ENCODE assay signal across 1 cellular context in genomic region chr19:3762501-3763459, GRCh38.
TF ChIP-seq lines count a peak whose summit lies in the region.

Gene MRPL54, plus strand, starts transcription at chr19:3762682. Its CDS starts 19 bp downstream, at chr19:3762701.

TF ChIP-seq in K562, 482 proteins besides CTCF, POLR2A, EP300 and RAD21 (continued from another document and continues in another):
- TF ChIP-seq, protein P1, sequence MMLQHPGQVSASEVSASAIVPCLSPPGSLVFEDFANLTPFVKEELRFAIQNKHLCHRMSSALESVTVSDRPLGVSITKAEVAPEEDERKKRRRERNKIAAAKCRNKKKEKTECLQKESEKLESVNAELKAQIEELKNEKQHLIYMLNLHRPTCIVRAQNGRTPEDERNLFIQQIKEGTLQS (IDR thresholded peaks at IDR 0.05): peak; percentile 75
- TF ChIP-seq, protein P1 (CRISPR knock-in tag; conservative IDR thresholded peaks at IDR 0.05): no peak
- TF ChIP-seq TSHZ1 (CRISPR knock-in tag; IDR thresholded peaks at IDR 0.05): no peak
- no peak for TF ChIP-seq ZNF282 (CRISPR knock-in tag; IDR thresholded peaks at IDR 0.05)
- peak; percentile 64 for TF ChIP-seq NEUROD1 (IDR thresholded peaks at IDR 0.05; ENCODE audit: borderline replicate concordance, low read depth, low read length, partially characterized antibody)
- TF ChIP-seq, protein P2, sequence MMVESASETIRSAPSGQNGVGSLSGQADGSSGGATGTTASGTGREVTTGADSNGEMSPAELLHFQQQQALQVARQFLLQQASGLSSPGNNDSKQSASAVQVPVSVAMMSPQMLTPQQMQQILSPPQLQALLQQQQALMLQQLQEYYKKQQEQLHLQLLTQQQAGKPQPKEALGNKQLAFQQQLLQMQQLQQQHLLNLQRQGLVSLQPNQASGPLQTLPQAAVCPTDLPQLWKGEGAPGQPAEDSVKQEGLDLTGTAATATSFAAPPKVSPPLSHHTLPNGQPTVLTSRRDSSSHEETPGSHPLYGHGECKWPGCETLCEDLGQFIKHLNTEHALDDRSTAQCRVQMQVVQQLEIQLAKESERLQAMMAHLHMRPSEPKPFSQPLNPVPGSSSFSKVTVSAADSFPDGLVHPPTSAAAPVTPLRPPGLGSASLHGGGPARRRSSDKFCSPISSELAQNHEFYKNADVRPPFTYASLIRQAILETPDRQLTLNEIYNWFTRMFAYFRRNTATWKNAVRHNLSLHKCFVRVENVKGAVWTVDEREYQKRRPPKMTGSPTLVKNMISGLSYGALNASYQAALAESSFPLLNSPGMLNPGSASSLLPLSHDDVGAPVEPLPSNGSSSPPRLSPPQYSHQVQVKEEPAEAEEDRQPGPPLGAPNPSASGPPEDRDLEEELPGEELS (CRISPR knock-in tag; IDR thresholded peaks at IDR 0.05; ENCODE audit: borderline replicate concordance): no peak
- peak; percentile 69 for TF ChIP-seq MBD2 (IDR thresholded peaks at IDR 0.05; ENCODE audit: borderline replicate concordance, low read depth)
- no peak for TF ChIP-seq NONO (IDR thresholded peaks at IDR 0.05; ENCODE audit: low read depth in 2 of 2, low read length in 1 of 2)
- TF ChIP-seq NFRKB (IDR thresholded peaks at IDR 0.05; ENCODE audit: low read depth): peak; percentile 29; the same call in 1 of the 2 replicates
- peak; percentile 82 for TF ChIP-seq NR2C2 (CRISPR knock-in tag; IDR thresholded peaks at IDR 0.05)
- peak; percentile 95 for TF ChIP-seq NR2C2 (tag; IDR thresholded peaks at IDR 0.05)
- TF ChIP-seq BMI1 (IDR thresholded peaks at IDR 0.05; ENCODE audit: low read length): no peak
- TF ChIP-seq, protein P3, sequence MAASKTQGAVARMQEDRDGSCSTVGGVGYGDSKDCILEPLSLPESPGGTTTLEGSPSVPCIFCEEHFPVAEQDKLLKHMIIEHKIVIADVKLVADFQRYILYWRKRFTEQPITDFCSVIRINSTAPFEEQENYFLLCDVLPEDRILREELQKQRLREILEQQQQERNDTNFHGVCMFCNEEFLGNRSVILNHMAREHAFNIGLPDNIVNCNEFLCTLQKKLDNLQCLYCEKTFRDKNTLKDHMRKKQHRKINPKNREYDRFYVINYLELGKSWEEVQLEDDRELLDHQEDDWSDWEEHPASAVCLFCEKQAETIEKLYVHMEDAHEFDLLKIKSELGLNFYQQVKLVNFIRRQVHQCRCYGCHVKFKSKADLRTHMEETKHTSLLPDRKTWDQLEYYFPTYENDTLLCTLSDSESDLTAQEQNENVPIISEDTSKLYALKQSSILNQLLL (CRISPR knock-in tag; IDR thresholded peaks at IDR 0.05; ENCODE audit: borderline replicate concordance): no peak; the same call in 1 of the 2 replicates
- peak; percentile 82 for TF ChIP-seq ELF2 (CRISPR knock-in tag; IDR thresholded peaks at IDR 0.05)
- TF ChIP-seq NFIX (CRISPR knock-in tag; IDR thresholded peaks at IDR 0.05; ENCODE audit: low read depth): no peak
- TF ChIP-seq SUPT5H (IDR thresholded peaks at IDR 0.05): peak; percentile 96
- TF ChIP-seq, protein P4, sequence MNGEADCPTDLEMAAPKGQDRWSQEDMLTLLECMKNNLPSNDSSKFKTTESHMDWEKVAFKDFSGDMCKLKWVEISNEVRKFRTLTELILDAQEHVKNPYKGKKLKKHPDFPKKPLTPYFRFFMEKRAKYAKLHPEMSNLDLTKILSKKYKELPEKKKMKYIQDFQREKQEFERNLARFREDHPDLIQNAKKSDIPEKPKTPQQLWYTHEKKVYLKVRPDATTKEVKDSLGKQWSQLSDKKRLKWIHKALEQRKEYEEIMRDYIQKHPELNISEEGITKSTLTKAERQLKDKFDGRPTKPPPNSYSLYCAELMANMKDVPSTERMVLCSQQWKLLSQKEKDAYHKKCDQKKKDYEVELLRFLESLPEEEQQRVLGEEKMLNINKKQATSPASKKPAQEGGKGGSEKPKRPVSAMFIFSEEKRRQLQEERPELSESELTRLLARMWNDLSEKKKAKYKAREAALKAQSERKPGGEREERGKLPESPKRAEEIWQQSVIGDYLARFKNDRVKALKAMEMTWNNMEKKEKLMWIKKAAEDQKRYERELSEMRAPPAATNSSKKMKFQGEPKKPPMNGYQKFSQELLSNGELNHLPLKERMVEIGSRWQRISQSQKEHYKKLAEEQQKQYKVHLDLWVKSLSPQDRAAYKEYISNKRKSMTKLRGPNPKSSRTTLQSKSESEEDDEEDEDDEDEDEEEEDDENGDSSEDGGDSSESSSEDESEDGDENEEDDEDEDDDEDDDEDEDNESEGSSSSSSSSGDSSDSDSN (IDR thresholded peaks at IDR 0.05; ENCODE audit: borderline replicate concordance in 1 of 2, low read depth in 2 of 2, low read length in 2 of 2): no peak
- TF ChIP-seq TEAD1 (CRISPR knock-in tag; IDR thresholded peaks at IDR 0.05): peak in 1 of 2 experiments; percentile 59; a peak in 3 of 4 replicates
- peak; percentile 79; the same call in 1 of the 2 replicates for TF ChIP-seq GTF2F1 (IDR thresholded peaks at IDR 0.05; ENCODE audit: low read depth, low read length)
- TF ChIP-seq ZNF224 (CRISPR knock-in tag; IDR thresholded peaks at IDR 0.05): no peak
- no peak for TF ChIP-seq HSF4 (CRISPR knock-in tag; IDR thresholded peaks at IDR 0.05; ENCODE audit: borderline replicate concordance)
- TF ChIP-seq MAFF (IDR thresholded peaks at IDR 0.05; ENCODE audit: low read length): no peak
- TF ChIP-seq ZNF764 (CRISPR knock-in tag; IDR thresholded peaks at IDR 0.05; ENCODE audit: low read depth): 0 out of 2 replicates have a peak, but pooled peaks have one; percentile 9
- no peak for TF ChIP-seq ZNF124 (CRISPR knock-in tag; IDR thresholded peaks at IDR 0.05)
- no peak for TF ChIP-seq CBX2 (IDR thresholded peaks at IDR 0.05; ENCODE audit: insufficient read depth, low read length, poor library complexity, severe bottlenecking)
- no peak for TF ChIP-seq ZKSCAN8 (CRISPR knock-in tag; IDR thresholded peaks at IDR 0.05)
- TF ChIP-seq DDX20 (tag; IDR thresholded peaks at IDR 0.05; ENCODE audit: low read depth): no peak
- TF ChIP-seq ELF4 (CRISPR knock-in tag; IDR thresholded peaks at IDR 0.05): peak; percentile 77; the same call in 1 of the 2 replicates
- no peak for TF ChIP-seq FOXP1 (CRISPR knock-in tag; IDR thresholded peaks at IDR 0.05)
- TF ChIP-seq TRIM28 (IDR thresholded peaks at IDR 0.05): peak; percentile 35; the same call in 1 of the 2 replicates
- no peak for TF ChIP-seq MYBL2 (IDR thresholded peaks at IDR 0.05; ENCODE audit: low read depth)
- TF ChIP-seq MYBL2 (CRISPR knock-in tag; IDR thresholded peaks at IDR 0.05; ENCODE audit: borderline replicate concordance): no peak
- no peak for TF ChIP-seq ZBTB26 (CRISPR knock-in tag; IDR thresholded peaks at IDR 0.05)
- TF ChIP-seq USF2 (CRISPR knock-in tag; IDR thresholded peaks at IDR 0.05): no peak
- no peak for TF ChIP-seq RNF219 (CRISPR knock-in tag; IDR thresholded peaks at IDR 0.05)
- no peak for TF ChIP-seq ILK (tag; IDR thresholded peaks at IDR 0.05; ENCODE audit: borderline replicate concordance, low read depth)
- no peak for TF ChIP-seq STAG1 (CRISPR knock-in tag; IDR thresholded peaks at IDR 0.05; ENCODE audit: borderline replicate concordance)
- TF ChIP-seq, protein P5, sequence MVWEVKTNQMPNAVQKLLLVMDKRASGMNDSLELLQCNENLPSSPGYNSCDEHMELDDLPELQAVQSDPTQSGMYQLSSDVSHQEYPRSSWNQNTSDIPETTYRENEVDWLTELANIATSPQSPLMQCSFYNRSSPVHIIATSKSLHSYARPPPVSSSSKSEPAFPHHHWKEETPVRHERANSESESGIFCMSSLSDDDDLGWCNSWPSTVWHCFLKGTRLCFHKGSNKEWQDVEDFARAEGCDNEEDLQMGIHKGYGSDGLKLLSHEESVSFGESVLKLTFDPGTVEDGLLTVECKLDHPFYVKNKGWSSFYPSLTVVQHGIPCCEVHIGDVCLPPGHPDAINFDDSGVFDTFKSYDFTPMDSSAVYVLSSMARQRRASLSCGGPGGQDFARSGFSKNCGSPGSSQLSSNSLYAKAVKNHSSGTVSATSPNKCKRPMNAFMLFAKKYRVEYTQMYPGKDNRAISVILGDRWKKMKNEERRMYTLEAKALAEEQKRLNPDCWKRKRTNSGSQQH (CRISPR knock-in tag; IDR thresholded peaks at IDR 0.05): 0 out of 2 replicates have a peak, but pooled peaks have one; percentile 10
- no peak for TF ChIP-seq PTBP1 (IDR thresholded peaks at IDR 0.05; ENCODE audit: low read depth, low read length)
- TF ChIP-seq ERF (CRISPR knock-in tag; IDR thresholded peaks at IDR 0.05): no peak
- TF ChIP-seq NKRF (IDR thresholded peaks at IDR 0.05; ENCODE audit: borderline replicate concordance): peak; percentile 81
- TF ChIP-seq ZSCAN29 (IDR thresholded peaks at IDR 0.05): no peak
- no peak for TF ChIP-seq SNIP1 (IDR thresholded peaks at IDR 0.05; ENCODE audit: low read depth)
- TF ChIP-seq ZNF586 (CRISPR knock-in tag; conservative IDR thresholded peaks at IDR 0.05): no peak
- no peak for TF ChIP-seq MAFG (tag; conservative IDR thresholded peaks at IDR 0.05)
- no peak for TF ChIP-seq HOXB6 (CRISPR knock-in tag; IDR thresholded peaks at IDR 0.05; ENCODE audit: borderline replicate concordance)
